ENCODE assay signal across 37 cellular contexts in the genomic region with DNA sequence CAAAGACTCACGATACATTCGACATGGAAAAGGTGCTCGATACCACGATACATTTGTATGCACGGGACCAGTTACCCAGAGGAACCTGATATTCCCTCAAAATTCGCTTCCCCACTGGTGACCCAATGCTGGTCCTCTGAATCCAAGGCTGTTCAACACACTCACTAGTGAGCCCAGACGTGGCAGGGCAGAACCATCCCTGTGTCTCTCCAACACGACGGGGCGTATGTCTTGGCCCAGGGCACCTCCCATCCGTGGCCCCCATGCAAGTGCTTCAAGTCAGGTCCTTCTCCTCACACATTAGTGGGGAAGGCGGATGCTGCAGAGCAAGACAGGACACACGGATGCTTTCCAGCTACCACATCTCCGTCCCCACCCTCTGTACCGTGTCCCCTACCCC. TPM values are rescaled to one million over a fixed set of nuclear protein-coding genes. Genes with fewer than 3 reads are reported as not detected.
"Had no signal": no experiment of that assay in that cellular context is flagged by ENCODE, and none has a peak within 500 bp of the region (broad histone marks: within the 10 kb centered on the region; RNA-seq: fewer than 3 reads in every experiment).

No MANE protein-coding gene starts in this region.

- H3K4me2 ChIP-seq: KMS-11 had no signal

- H3K9ac ChIP-seq: KMS-11 had no signal

- H3K27me3 ChIP-seq: MG63 had no signal

- DNase-seq: Karpas-422, Kasumi-1, KG1, MG63, MM.1S, MV-4-11, NCI-H1048, NCI-H1092, NCI-H1092 treated with DMSO at 0.1 percent for 48 hours, NCI-H1105, NCI-H1105 treated with DMSO at 0.1 percent for 48 hours, NCI-H1417, NCI-H1417 treated with DMSO at 0.1 percent for 48 hours, NCI-H1436, NCI-H1436 treated with DMSO at 0.1 percent for 48 hours, NCI-H146, NCI-H1694, NCI-H1694 treated with DMSO at 0.1 percent for 48 hours, NCI-H187, NCI-H187 treated with DMSO at 0.1 percent for 48 hours, NCI-H1930, NCI-H2029, NCI-H2029 treated with DMSO at 0.1 percent for 48 hours, NCI-H2081, NCI-H2081 treated with DMSO at 0.1 percent for 48 hours, NCI-H2107, NCI-H2171, NCI-H2171 treated with DMSO at 0.1 percent for 48 hours, NCI-H2227 treated with DMSO at 0.1 percent for 48 hours, NCI-H226, NCI-H345, NCI-H446, NCI-H446 treated with DMSO at 0.1 percent for 48 hours, NCI-H510A had no signal

- H3K9me3 ChIP-seq: MG63 had no signal

- H3K36me3 ChIP-seq: MG63 had no signal

- H3K27ac ChIP-seq: KMS-11 had no signal

- H3K4me3 ChIP-seq: MG63 had no signal

RNA-seq across cellular contexts. Expression of gene CRACDL, which starts 6.1 kb away (rescaled TPM):
- total RNA-seq: LHCN-M2, M059J had no signal
